In genomic region chr3:147924755-147925154, GRCh38 we compare ENCODE assay signal across 22 cellular contexts.
A peak's percentile ranks its signal among the peaks of the same experiment; 100 is the strongest.
DNase-seq lines count a peak whose midpoint lies in the region; ATAC-seq and TF ChIP-seq lines count a peak whose summit lies in the region.
"Had no signal": no experiment of that assay in that cellular context is flagged by ENCODE, and none has a peak within 500 bp of the region (broad histone marks: within the 10 kb centered on the region; RNA-seq: fewer than 3 reads in every experiment).

No MANE protein-coding gene starts in this region.

- H3K27ac ChIP-seq in right atrium auricular region = no peak overlapping the region
- H3K27ac ChIP-seq in effector memory CD4-positive, alpha-beta T cell (ENCODE audit: insufficient read depth, low read length, poor library complexity, severe bottlenecking) = no peak overlapping the region
- H3K27ac ChIP-seq: PC-9 had no signal

- no peaks in the 10 kb centered on the region for H3K27me3 ChIP-seq in right atrium auricular region
- H3K27me3 ChIP-seq in effector memory CD4-positive, alpha-beta T cell (replicated peaks; ENCODE audit: control insufficient read depth, insufficient read depth, low read length, poor library complexity, severe bottlenecking) = no peaks in the 10 kb centered on the region

- DNase-seq in left ventricle myocardium superior (no peak), right atrium auricular region (ENCODE audit: low spot score) (no peak), epithelial cell of esophagus (ENCODE audit: low read depth) (peak; percentile 5), myocyte (ENCODE audit: low read depth) (peak; percentile 81)
- no peak for DNase-seq in effector memory CD4-positive, alpha-beta T cell
- DNase-seq in activated effector memory CD4-positive, alpha-beta T cell treated with Interleukin-2 at 50 U/mL for 16 hours = no peak
- DNase-seq: DMS53, EL, GF-D8, H9, HFFc6, Kasumi-1, MM.1S, NCI-H1092, NCI-H1436, NCI-H187 treated with DMSO at 0.1 percent for 48 hours, NCI-H2107, NCI-H446 treated with DMSO at 0.1 percent for 48 hours, NCI-H526 treated with DMSO at 0.1 percent for 48 hours, PC-9, RPMI8226 had no signal

- no peaks in the 10 kb centered on the region for H3K36me3 ChIP-seq in right atrium auricular region
- no peaks in the 10 kb centered on the region for H3K36me3 ChIP-seq in effector memory CD4-positive, alpha-beta T cell (ENCODE audit: control insufficient read depth, insufficient read depth, low read length)

- H3K4me3 ChIP-seq in right atrium auricular region (no peak overlapping the region), epithelial cell of esophagus (ENCODE audit: low read length) (no peak overlapping the region)
- H3K4me3 ChIP-seq in effector memory CD4-positive, alpha-beta T cell (ENCODE audit: insufficient read depth, low read depth, low read length, poor library complexity, severe bottlenecking) = no peak overlapping the region
- H3K4me3 ChIP-seq: PC-9 had no signal

- intact Hi-C loops in left ventricle myocardium superior (cut with micrococcal nuclease) = no loop called here

- no peaks in the 10 kb centered on the region for H3K4me1 ChIP-seq in right atrium auricular region
- H3K4me1 ChIP-seq in effector memory CD4-positive, alpha-beta T cell (ENCODE audit: control insufficient read depth, insufficient read depth, low read length, poor library complexity, severe bottlenecking) = no peaks in the 10 kb centered on the region

- no peaks in the 10 kb centered on the region for H3K9me3 ChIP-seq in right atrium auricular region
- H3K9me3 ChIP-seq in effector memory CD4-positive, alpha-beta T cell (ENCODE audit: control insufficient read depth, low read length) = no peaks in the 10 kb centered on the region

- ATAC-seq in left ventricle myocardium superior (peak; percentile 71), GM19397 (IDR thresholded peaks at IDR 0.05; ENCODE audit: unreplicated experiment) (no peak)

- TF ChIP-seq CTCF in right atrium auricular region (IDR thresholded peaks at IDR 0.05) = no peak
- no peak for TF ChIP-seq CTCF in epithelial cell of esophagus (IDR thresholded peaks at IDR 0.05; ENCODE audit: insufficient read depth, low read depth, low read length, missing control alignments)

Comparison
In these comparisons a context has a peak if more than half of its experiments do, and no peak if none do; other contexts are left out.
1. DNase-seq: peak in epithelial cell of esophagus (single experiment) and myocyte (single experiment); none in left ventricle myocardium superior (single experiment), right atrium auricular region (single experiment), effector memory CD4-positive, alpha-beta T cell (0 of 3) and activated effector memory CD4-positive, alpha-beta T cell treated with Interleukin-2 at 50 U/mL for 16 hours (single experiment).